In the genomic region with DNA sequence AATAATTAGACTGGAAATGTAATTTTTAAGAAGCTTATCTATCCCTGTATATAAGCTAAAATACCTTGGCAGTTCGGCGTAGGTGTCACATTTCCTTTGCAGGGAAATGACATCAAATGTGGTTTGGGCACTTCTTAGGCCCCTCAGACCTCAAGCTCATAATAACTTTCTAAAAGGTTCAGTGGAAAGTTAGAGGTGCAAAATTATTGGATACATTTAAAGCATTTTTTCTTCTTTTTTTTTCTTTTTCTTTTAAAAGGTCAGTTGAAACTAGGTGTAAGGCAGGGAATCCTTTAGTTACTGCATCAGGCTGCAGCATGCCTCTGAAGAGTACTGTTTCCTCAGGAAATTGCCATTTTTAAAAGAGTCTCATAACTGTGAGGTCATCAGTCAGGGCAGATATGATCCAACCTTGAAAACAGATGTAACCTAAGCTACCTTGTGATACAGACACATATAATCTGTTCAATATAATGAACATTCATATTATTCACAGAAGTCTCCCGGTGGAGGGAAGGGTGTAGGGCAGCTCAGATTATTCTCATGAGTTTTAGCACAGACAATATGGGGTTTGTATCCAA, we compare ENCODE assay signal across 7 cellular contexts. TPM values are rescaled to one million over a fixed set of nuclear protein-coding genes. Genes with fewer than 3 reads are reported as not detected.
DNase-seq lines count a peak whose midpoint lies in the region; ATAC-seq and TF ChIP-seq lines count a peak whose summit lies in the region.

No MANE protein-coding gene starts in this region.

- H3K9me3 Mint-ChIP-seq in activated T-helper 17 cell treated with anti-CD3 and anti-CD28 coated beads, Interleukin-2, amount 50 U/mL, for 72 hours, result no peaks in the 10 kb centered on the region
- H3K9me3 Mint-ChIP-seq in neural crest cell, result peaks cover under 1% of the 10 kb centered on the region

- peak overlapping the region; percentile 85 for H3K4me3 Mint-ChIP-seq in activated T-helper 17 cell treated with anti-CD3 and anti-CD28 coated beads, Interleukin-2, amount 50 U/mL, for 72 hours
- no peak overlapping the region for H3K4me3 Mint-ChIP-seq in neural crest cell

- peak; percentile 41 for ATAC-seq in activated T-helper 17 cell treated with anti-CD3 and anti-CD28 coated beads, Interleukin-2, amount 50 U/mL, for 72 hours (replicated peaks)
- ATAC-seq in GM18870 (IDR thresholded peaks at IDR 0.05; ENCODE audit: unreplicated experiment) (no peak), HG03460 (IDR thresholded peaks at IDR 0.05; ENCODE audit: unreplicated experiment) (no peak), HG02759 (IDR thresholded peaks at IDR 0.05; ENCODE audit: unreplicated experiment) (no peak)

- peak overlapping the region; percentile 99 for H3K27ac Mint-ChIP-seq in activated T-helper 17 cell treated with anti-CD3 and anti-CD28 coated beads, Interleukin-2, amount 50 U/mL, for 72 hours
- H3K27ac Mint-ChIP-seq in neural crest cell (ENCODE audit: unreplicated experiment), result no peak overlapping the region

- peak; percentile 30 for TF ChIP-seq CTCF in GM12873 (IDR thresholded peaks at IDR 0.05; ENCODE audit: insufficient read depth, low read depth, low read length, missing control alignments)
- peak; percentile 35 for TF ChIP-seq CTCF in neural crest cell (conservative IDR thresholded peaks at IDR 0.05)

- H3K36me3 Mint-ChIP-seq in activated T-helper 17 cell treated with anti-CD3 and anti-CD28 coated beads, Interleukin-2, amount 50 U/mL, for 72 hours (ENCODE audit: low read depth), result peaks cover 77% of the 10 kb centered on the region
- H3K36me3 Mint-ChIP-seq in neural crest cell (ENCODE audit: low read depth), result peaks cover 4% of the 10 kb centered on the region

- DNase-seq in KG1 (lab: John Stamatoyannopoulos, UW), result peak; percentile 44
- DNase-seq in neural crest cell (ENCODE audit: low read depth, low spot score), result no peak

- H3K4me1 Mint-ChIP-seq in activated T-helper 17 cell treated with anti-CD3 and anti-CD28 coated beads, Interleukin-2, amount 50 U/mL, for 72 hours, result peaks cover 59% of the 10 kb centered on the region
- peaks cover 28% of the 10 kb centered on the region for H3K4me1 Mint-ChIP-seq in neural crest cell

- H3K27me3 Mint-ChIP-seq in activated T-helper 17 cell treated with anti-CD3 and anti-CD28 coated beads, Interleukin-2, amount 50 U/mL, for 72 hours, result no peaks in the 10 kb centered on the region
- peaks cover 2% of the 10 kb centered on the region for H3K27me3 Mint-ChIP-seq in neural crest cell (ENCODE audit: low read depth)

RNA-seq across cellular contexts. Expression of a gene that starts 4.8 kb away (rescaled TPM):
- 10 to 100 TPM; 49.2 to 57.4 TPM for total RNA-seq in activated T-helper 17 cell treated with anti-CD3 and anti-CD28 coated beads, Interleukin-2, amount 50 U/mL, for 72 hours
- 44.1 and 45.7 TPM in 2 replicates for total RNA-seq in neural crest cell
